ENCODE assay signal across 8 cellular contexts in the genomic region with DNA sequence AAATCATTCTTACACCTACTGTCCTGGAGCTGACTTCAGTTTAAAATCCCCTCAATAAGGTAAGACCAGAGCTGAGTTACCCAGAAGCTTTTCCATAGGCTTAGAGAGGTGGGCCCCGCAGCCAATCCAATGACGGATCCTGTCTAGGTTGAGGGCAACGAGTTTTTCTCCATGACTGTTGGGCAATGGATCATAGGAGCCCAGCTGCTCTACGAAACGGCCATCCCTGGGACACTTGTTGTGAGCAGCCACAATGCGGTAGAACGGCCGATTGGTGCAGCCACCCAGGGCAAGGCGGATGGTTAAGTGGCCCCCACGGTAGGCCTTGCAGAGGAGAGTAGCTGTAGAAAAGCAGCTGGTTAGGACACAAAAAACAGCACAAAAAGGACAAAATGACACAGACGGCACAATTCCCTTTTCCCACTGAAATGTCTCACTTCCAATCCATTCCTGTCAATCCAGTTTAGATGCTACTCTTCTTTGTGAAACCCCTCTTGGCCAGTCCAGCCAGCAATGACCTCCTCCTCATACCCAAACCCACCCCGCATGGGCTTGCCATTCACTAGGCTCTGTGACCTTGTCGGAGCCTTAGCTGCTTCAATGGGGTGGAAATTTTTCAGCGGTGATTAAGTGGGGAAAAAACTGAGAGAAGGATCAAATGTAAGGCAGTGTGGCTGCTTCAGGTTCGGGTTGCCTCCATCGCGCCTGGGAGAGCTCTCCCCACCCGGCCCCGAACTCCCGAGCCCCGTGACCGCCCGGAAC. TPM values are rescaled to one million over a fixed set of nuclear protein-coding genes. Genes with fewer than 3 reads are reported as not detected.
DNase-seq lines count a peak whose midpoint lies in the region; ATAC-seq and TF ChIP-seq lines count a peak whose summit lies in the region.

No MANE protein-coding gene starts in this region.

- intact Hi-C loops in Right ventricle myocardium superior (cut with DNase I) = no loop called here
- intact Hi-C loops in psoas muscle (cut with DNase I) = no loop called here

- peak; percentile 35 for ATAC-seq in HG03103 (IDR thresholded peaks at IDR 0.05; ENCODE audit: low read depth, unreplicated experiment)
- ATAC-seq in Right ventricle myocardium superior (ENCODE audit: poor library complexity) = peak; percentile 73
- ATAC-seq in psoas muscle = peak in 1 of 4 donors; percentile 82
- no peak for ATAC-seq in GM18870 (IDR thresholded peaks at IDR 0.05; ENCODE audit: unreplicated experiment)

- DNase-seq in DMS 273 (lab: John Stamatoyannopoulos, UW; ENCODE audit: unreplicated experiment) (peak; percentile 54), DMS 273 treated with DMSO at 0.1 percent for 48 hours (lab: John Stamatoyannopoulos, UW) (no peak), Right ventricle myocardium superior (no peak), psoas muscle (peak in 1 of 2 donors; percentile 14), epidermal melanocyte (ENCODE audit: insufficient read length, low spot score) (no peak)
- peak; percentile 62 for DNase-seq in activated CD8-positive, alpha-beta memory T cell treated with anti-CD3 and anti-CD28 coated beads, Interleukin-2, amount 50 U/mL, for 48 hours

- H3K4me1 ChIP-seq in psoas muscle = peaks cover 35% of the 10 kb centered on the region

- peak overlapping the region; percentile 79 for H3K4me3 ChIP-seq in psoas muscle

- H3K27ac ChIP-seq in psoas muscle = peak overlapping the region; percentile 95

- no peak for TF ChIP-seq CTCF in psoas muscle (IDR thresholded peaks at IDR 0.05)

- H3K9me3 ChIP-seq in psoas muscle = no peaks in the 10 kb centered on the region

- 10 to 14% (median 14%) methylated on average over 23 of the region's 23 CpGs for WGBS in psoas muscle, 3 donors

- H3K27me3 ChIP-seq in psoas muscle (ENCODE audit: insufficient read depth in 3 of 3, low read length in 2 of 3) = no peaks in the 10 kb centered on the region

- peaks cover 0 to 28% of the 10 kb centered on the region in 2 donors for H3K36me3 ChIP-seq in psoas muscle (ENCODE audit: insufficient read depth in 1 of 2, low read depth in 1 of 2)

RNA-seq across cellular contexts. Expression of a gene that starts 0.6 kb away (rescaled TPM):
- 102 TPM for total RNA-seq in Right ventricle myocardium superior
- total RNA-seq in psoas muscle = 100 to 1,000 TPM; 104 to 129 (median 119) TPM
- polyA plus RNA-seq in psoas muscle = 100 to 1,000 TPM in 2 of 3 donors, 10 to 100 TPM in 1; 82.2 to 132 (median 128) TPM

RNA-seq across cellular contexts. Expression of a gene that starts 4.8 kb away (rescaled TPM):
- 7.8 TPM for total RNA-seq in Right ventricle myocardium superior
- total RNA-seq in psoas muscle = 10 to 100 TPM in 1 of 4 donors, 1 to 10 TPM in 3; 6.6 to 11.2 (median 8.6) TPM
- polyA plus RNA-seq in psoas muscle = 10 to 100 TPM in 2 of 3 donors, 1 to 10 TPM in 1; 6.3 to 16.6 (median 10.3) TPM

Comparison
In these comparisons a context has a peak if more than half of its experiments do, and no peak if none do; other contexts are left out.
1. DNase-seq: peak in DMS 273 (single experiment) and activated CD8-positive, alpha-beta memory T cell treated with anti-CD3 and anti-CD28 coated beads, Interleukin-2, amount 50 U/mL, for 48 hours (single experiment); none in DMS 273 treated with DMSO at 0.1 percent for 48 hours (single experiment), Right ventricle myocardium superior (single experiment) and epidermal melanocyte (single experiment).